ENCODE assay signal across 1 cellular context in the genomic region with DNA sequence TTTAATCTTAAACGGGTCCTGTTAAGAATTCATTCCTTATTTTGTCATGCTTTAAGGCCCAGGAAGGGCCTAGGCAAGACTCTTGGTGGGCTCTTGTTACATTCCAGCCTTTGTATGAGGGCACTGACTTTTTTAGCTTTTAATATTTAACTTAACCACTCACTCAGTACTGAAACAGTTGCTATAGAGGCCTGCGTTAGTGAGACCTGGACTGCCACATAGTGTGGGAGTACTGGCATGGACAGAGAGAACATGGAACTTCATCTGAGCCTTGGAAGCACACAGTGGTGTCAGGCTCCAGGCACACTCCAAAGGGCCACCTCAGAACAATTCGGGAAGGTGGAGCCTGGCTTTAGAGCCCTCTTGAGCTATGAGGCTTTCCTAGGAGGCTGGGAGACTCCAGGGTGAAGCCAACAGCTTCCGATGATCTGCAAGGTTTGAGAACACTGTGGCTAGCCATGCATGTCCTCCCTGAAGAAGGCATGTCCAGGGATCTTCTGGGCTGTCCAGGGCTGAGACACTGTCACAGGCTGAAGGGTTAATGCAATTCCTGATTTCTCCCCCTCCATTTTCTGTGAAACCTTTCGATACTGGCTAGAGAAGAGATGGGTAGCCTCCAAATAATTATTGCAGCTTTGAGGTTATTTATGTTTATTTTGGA.
TF ChIP-seq lines count a peak whose summit lies in the region.

No MANE protein-coding gene starts in this region.

TF ChIP-seq in H1, 55 proteins besides CTCF, POLR2A, EP300 and RAD21 (continued from another document):
- TF ChIP-seq, protein P1, sequence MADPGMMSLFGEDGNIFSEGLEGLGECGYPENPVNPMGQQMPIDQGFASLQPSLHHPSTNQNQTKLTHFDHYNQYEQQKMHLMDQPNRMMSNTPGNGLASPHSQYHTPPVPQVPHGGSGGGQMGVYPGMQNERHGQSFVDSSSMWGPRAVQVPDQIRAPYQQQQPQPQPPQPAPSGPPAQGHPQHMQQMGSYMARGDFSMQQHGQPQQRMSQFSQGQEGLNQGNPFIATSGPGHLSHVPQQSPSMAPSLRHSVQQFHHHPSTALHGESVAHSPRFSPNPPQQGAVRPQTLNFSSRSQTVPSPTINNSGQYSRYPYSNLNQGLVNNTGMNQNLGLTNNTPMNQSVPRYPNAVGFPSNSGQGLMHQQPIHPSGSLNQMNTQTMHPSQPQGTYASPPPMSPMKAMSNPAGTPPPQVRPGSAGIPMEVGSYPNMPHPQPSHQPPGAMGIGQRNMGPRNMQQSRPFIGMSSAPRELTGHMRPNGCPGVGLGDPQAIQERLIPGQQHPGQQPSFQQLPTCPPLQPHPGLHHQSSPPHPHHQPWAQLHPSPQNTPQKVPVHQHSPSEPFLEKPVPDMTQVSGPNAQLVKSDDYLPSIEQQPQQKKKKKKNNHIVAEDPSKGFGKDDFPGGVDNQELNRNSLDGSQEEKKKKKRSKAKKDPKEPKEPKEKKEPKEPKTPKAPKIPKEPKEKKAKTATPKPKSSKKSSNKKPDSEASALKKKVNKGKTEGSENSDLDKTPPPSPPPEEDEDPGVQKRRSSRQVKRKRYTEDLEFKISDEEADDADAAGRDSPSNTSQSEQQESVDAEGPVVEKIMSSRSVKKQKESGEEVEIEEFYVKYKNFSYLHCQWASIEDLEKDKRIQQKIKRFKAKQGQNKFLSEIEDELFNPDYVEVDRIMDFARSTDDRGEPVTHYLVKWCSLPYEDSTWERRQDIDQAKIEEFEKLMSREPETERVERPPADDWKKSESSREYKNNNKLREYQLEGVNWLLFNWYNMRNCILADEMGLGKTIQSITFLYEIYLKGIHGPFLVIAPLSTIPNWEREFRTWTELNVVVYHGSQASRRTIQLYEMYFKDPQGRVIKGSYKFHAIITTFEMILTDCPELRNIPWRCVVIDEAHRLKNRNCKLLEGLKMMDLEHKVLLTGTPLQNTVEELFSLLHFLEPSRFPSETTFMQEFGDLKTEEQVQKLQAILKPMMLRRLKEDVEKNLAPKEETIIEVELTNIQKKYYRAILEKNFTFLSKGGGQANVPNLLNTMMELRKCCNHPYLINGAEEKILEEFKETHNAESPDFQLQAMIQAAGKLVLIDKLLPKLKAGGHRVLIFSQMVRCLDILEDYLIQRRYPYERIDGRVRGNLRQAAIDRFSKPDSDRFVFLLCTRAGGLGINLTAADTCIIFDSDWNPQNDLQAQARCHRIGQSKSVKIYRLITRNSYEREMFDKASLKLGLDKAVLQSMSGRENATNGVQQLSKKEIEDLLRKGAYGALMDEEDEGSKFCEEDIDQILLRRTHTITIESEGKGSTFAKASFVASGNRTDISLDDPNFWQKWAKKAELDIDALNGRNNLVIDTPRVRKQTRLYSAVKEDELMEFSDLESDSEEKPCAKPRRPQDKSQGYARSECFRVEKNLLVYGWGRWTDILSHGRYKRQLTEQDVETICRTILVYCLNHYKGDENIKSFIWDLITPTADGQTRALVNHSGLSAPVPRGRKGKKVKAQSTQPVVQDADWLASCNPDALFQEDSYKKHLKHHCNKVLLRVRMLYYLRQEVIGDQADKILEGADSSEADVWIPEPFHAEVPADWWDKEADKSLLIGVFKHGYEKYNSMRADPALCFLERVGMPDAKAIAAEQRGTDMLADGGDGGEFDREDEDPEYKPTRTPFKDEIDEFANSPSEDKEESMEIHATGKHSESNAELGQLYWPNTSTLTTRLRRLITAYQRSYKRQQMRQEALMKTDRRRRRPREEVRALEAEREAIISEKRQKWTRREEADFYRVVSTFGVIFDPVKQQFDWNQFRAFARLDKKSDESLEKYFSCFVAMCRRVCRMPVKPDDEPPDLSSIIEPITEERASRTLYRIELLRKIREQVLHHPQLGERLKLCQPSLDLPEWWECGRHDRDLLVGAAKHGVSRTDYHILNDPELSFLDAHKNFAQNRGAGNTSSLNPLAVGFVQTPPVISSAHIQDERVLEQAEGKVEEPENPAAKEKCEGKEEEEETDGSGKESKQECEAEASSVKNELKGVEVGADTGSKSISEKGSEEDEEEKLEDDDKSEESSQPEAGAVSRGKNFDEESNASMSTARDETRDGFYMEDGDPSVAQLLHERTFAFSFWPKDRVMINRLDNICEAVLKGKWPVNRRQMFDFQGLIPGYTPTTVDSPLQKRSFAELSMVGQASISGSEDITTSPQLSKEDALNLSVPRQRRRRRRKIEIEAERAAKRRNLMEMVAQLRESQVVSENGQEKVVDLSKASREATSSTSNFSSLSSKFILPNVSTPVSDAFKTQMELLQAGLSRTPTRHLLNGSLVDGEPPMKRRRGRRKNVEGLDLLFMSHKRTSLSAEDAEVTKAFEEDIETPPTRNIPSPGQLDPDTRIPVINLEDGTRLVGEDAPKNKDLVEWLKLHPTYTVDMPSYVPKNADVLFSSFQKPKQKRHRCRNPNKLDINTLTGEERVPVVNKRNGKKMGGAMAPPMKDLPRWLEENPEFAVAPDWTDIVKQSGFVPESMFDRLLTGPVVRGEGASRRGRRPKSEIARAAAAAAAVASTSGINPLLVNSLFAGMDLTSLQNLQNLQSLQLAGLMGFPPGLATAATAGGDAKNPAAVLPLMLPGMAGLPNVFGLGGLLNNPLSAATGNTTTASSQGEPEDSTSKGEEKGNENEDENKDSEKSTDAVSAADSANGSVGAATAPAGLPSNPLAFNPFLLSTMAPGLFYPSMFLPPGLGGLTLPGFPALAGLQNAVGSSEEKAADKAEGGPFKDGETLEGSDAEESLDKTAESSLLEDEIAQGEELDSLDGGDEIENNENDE (IDR thresholded peaks at IDR 0.05; ENCODE audit: insufficient replicate concordance, low read length): no peak
- TF ChIP-seq EZH2 (IDR thresholded peaks at IDR 0.05; ENCODE audit: low read depth, low read length, severe bottlenecking) (no peak), TAF1 (IDR thresholded peaks at IDR 0.05; ENCODE audit: low read depth, low read length) (no peak), CBX5 (IDR thresholded peaks at IDR 0.05; ENCODE audit: low read depth, low read length) (no peak), RXRA (IDR thresholded peaks at IDR 0.05; ENCODE audit: insufficient read depth, low read depth, low read length) (no peak), NANOG (IDR thresholded peaks at IDR 0.05; ENCODE audit: insufficient read depth, low read depth, low read length, poor library complexity, severe bottlenecking) (no peak), SAP30 (IDR thresholded peaks at IDR 0.05; ENCODE audit: insufficient read depth, insufficient replicate concordance, low read length) (no peak), BCL11A (IDR thresholded peaks at IDR 0.05; ENCODE audit: low read depth in 2 of 2, low read length in 2 of 2) (no peak)
